Comparison of ENCODE assay signal across 27 cellular contexts in genomic region chr1:209595599-209595998, GRCh38. TPM values are rescaled to one million over a fixed set of nuclear protein-coding genes. Genes with fewer than 3 reads are reported as not detected.
"Had no signal": no experiment of that assay in that cellular context is flagged by ENCODE, and none has a peak within 500 bp of the region (broad histone marks: within the 10 kb centered on the region; RNA-seq: fewer than 3 reads in every experiment).

No MANE protein-coding gene starts in this region.

- H3K4me1 ChIP-seq: gastrocnemius medialis, left lung, lower lobe of right lung, tibial nerve, upper lobe of right lung, vagina had no signal

- H3K9me3 Mint-ChIP-seq: memory B cell; mesothelial cell of epicardium; natural killer cell; neural crest cell; stimulated activated naive CD8-positive, alpha-beta T cell treated with anti-CD3 and anti-CD28 coated beads, Interleukin-15, Interleukin-2, amounts not matched to agents 100 ng/mL and 50 ng/mL, for 24 hours had no signal

- H3K4me3 Mint-ChIP-seq: memory B cell; mesothelial cell of epicardium; natural killer cell; neural crest cell; stimulated activated naive CD8-positive, alpha-beta T cell treated with anti-CD3 and anti-CD28 coated beads, Interleukin-15, Interleukin-2, amounts not matched to agents 100 ng/mL and 50 ng/mL, for 24 hours had no signal

- DNase-seq: cortex of kidney; dorsolateral prefrontal cortex; effector CD8-positive, alpha-beta T cell; gastrocnemius medialis; heart right ventricle; hypothalamus; islet precursor cell; left lung; lower lobe of right lung; natural killer cell; nucleus accumbens; ovary; right cardiac atrium; small intestine; stimulated activated CD4-positive, alpha-beta T cell treated with anti-CD3 and anti-CD28 coated beads, Interleukin-12 subunit alpha, Interleukin-12 subunit beta, amount 100 ng/mL, for 4 hours; testis; upper lobe of right lung had no signal

- H3K4me3 ChIP-seq: dorsolateral prefrontal cortex, gastrocnemius medialis, heart right ventricle, left lung, lower lobe of right lung, ovary, testis, tibial nerve, upper lobe of right lung, vagina had no signal

- H3K27me3 ChIP-seq: gastrocnemius medialis, ovary, testis, vagina had no signal

- ATAC-seq: esophagus mucosa, gastrocnemius medialis, heart right ventricle, left lung, lower lobe of right lung, natural killer cell, right cardiac atrium, upper lobe of right lung had no signal

- H3K4me1 Mint-ChIP-seq: memory B cell, natural killer cell had no signal

- H3K9me3 ChIP-seq: gastrocnemius medialis, heart right ventricle, left lung, lower lobe of right lung, ovary, testis, tibial nerve, upper lobe of right lung, vagina had no signal

- H3K36me3 Mint-ChIP-seq: memory B cell, mesothelial cell of epicardium, natural killer cell had no signal

- H3K27ac Mint-ChIP-seq: memory B cell; mesothelial cell of epicardium; natural killer cell; stimulated activated naive CD8-positive, alpha-beta T cell treated with anti-CD3 and anti-CD28 coated beads, Interleukin-15, Interleukin-2, amounts not matched to agents 100 ng/mL and 50 ng/mL, for 24 hours had no signal

- FAIRE-seq: endometrium, small intestine had no signal

- H3K27ac ChIP-seq: gastrocnemius medialis, heart right ventricle, left lung, lower lobe of right lung, ovary, testis, tibial nerve, upper lobe of right lung, vagina had no signal

- H3K36me3 ChIP-seq: gastrocnemius medialis, heart right ventricle, left lung, lower lobe of right lung, ovary, tibial nerve, upper lobe of right lung, vagina had no signal

RNA-seq across cellular contexts. Expression of gene CAMK1G, which starts 12.1 kb away (rescaled TPM):
- total RNA-seq: esophagus mucosa, myocyte, natural killer cell, posterior vena cava, vagina had no signal
- polyA plus RNA-seq: heart right ventricle had no signal

RNA-seq across cellular contexts. Expression of gene LAMB3, which starts 56.6 kb away (rescaled TPM):
- total RNA-seq: neural crest cell had no signal
